8 cellular contexts compared by ENCODE assay signal in genomic region chr9:123399803-123400378, GRCh38. TPM values are rescaled to one million over a fixed set of nuclear protein-coding genes. Genes with fewer than 3 reads are reported as not detected.
A peak's percentile ranks its signal among the peaks of the same experiment; 100 is the strongest.
DNase-seq lines count a peak whose midpoint lies in the region; ATAC-seq and TF ChIP-seq lines count a peak whose summit lies in the region.

No MANE protein-coding gene starts in this region.

- no peak overlapping the region for H3K9ac ChIP-seq in SU-DHL-6 (ENCODE audit: low read length)

- no peaks in the 10 kb centered on the region for H3K27me3 ChIP-seq in SU-DHL-6 (ENCODE audit: low read length)

- H3K4me2 ChIP-seq in SU-DHL-6 (ENCODE audit: low read depth, low read length, poor library complexity, severe bottlenecking): no peak overlapping the region

- no peak for ATAC-seq in HG02759 (IDR thresholded peaks at IDR 0.05; ENCODE audit: unreplicated experiment)

- no peak overlapping the region for H3K4me3 ChIP-seq in AG09309 (ENCODE audit: control insufficient read depth, low read depth, low read length)
- no peak overlapping the region for H3K4me3 ChIP-seq in GM12864 (ENCODE audit: low read depth, low read length)
- no peak overlapping the region for H3K4me3 ChIP-seq in SU-DHL-6 (ENCODE audit: insufficient read depth, low read length, poor library complexity, severe bottlenecking)

- no peaks in the 10 kb centered on the region for H3K9me2 ChIP-seq in SU-DHL-6 (replicated peaks; ENCODE audit: insufficient read depth, low read length)

- H2AFZ ChIP-seq in SU-DHL-6 (ENCODE audit: low read depth, low read length, severe bottlenecking): no peak overlapping the region

- H4K20me1 ChIP-seq in SU-DHL-6 (ENCODE audit: low read depth, low read length): no peaks in the 10 kb centered on the region

- no peaks in the 10 kb centered on the region for H3K9me3 ChIP-seq in SU-DHL-6 (ENCODE audit: insufficient read depth, low read length)

- H3K27ac ChIP-seq in SU-DHL-6 (ENCODE audit: low read depth, low read length): no peak overlapping the region

- H3F3A ChIP-seq in SU-DHL-6 (ENCODE audit: insufficient read depth): no peaks in the 10 kb centered on the region

- DNase-seq in AG09309 (ENCODE audit: low read depth) (no peak), GM12864 (ENCODE audit: low read depth) (no peak), iPS-NIHi11 (ENCODE audit: low spot score) (peak; percentile 86), NCI-H526 treated with DMSO at 0.1 percent for 48 hours (lab: John Stamatoyannopoulos, UW) (no peak), cerebellum (ENCODE audit: low spot score) (no peak), NCI-H146 (lab: John Stamatoyannopoulos, UW) (no peak)

- no peaks in the 10 kb centered on the region for H3K36me3 ChIP-seq in SU-DHL-6 (ENCODE audit: low read length)

- no peaks in the 10 kb centered on the region for H3K79me2 ChIP-seq in SU-DHL-6 (ENCODE audit: insufficient read depth, low read length)

- TF ChIP-seq CTCF in AG09309 (IDR thresholded peaks at IDR 0.05; ENCODE audit: control insufficient read depth, insufficient read depth, low read depth, low read length, missing control alignments): peak; percentile 61
- TF ChIP-seq CTCF in GM12864 (IDR thresholded peaks at IDR 0.05; ENCODE audit: low read depth, low read length, missing control alignments): peak; percentile 63
- TF ChIP-seq CTCF in SU-DHL-6 (IDR thresholded peaks at IDR 0.05; ENCODE audit: insufficient read depth, low read length, poor library complexity, severe bottlenecking): peak; percentile 59

RNA-seq across cellular contexts. Expression of gene CRB2, which starts 43.9 kb away (rescaled TPM):
- 18.1 TPM for total RNA-seq in cerebellum
